ENCODE assay signal across 1 cellular context in genomic region chr16:30725465-30725792, GRCh38.
TF ChIP-seq lines count a peak whose summit lies in the region.

No MANE protein-coding gene starts in this region.

TF ChIP-seq in HepG2, 621 proteins besides CTCF, POLR2A, EP300 and RAD21:
- TF ChIP-seq ZEB1 (IDR thresholded peaks at IDR 0.05; ENCODE audit: insufficient replicate concordance, low read depth) (no peak), POLR2G (IDR thresholded peaks at IDR 0.05; ENCODE audit: low read depth, low read length) (peak; percentile 49; the same call in 1 of the 2 replicates), CAMTA2 (CRISPR knock-in tag; IDR thresholded peaks at IDR 0.05; ENCODE audit: borderline replicate concordance) (no peak), ZFP82 (CRISPR knock-in tag; IDR thresholded peaks at IDR 0.05; ENCODE audit: borderline replicate concordance) (no peak), RBM22 (optimal IDR thresholded peaks at IDR 0.05; ENCODE audit: low read length) (peak; percentile 77), ATF2 (CRISPR knock-in tag; IDR thresholded peaks at IDR 0.05) (no peak)
